ENCODE assay signal across 9 cellular contexts in the genomic region with DNA sequence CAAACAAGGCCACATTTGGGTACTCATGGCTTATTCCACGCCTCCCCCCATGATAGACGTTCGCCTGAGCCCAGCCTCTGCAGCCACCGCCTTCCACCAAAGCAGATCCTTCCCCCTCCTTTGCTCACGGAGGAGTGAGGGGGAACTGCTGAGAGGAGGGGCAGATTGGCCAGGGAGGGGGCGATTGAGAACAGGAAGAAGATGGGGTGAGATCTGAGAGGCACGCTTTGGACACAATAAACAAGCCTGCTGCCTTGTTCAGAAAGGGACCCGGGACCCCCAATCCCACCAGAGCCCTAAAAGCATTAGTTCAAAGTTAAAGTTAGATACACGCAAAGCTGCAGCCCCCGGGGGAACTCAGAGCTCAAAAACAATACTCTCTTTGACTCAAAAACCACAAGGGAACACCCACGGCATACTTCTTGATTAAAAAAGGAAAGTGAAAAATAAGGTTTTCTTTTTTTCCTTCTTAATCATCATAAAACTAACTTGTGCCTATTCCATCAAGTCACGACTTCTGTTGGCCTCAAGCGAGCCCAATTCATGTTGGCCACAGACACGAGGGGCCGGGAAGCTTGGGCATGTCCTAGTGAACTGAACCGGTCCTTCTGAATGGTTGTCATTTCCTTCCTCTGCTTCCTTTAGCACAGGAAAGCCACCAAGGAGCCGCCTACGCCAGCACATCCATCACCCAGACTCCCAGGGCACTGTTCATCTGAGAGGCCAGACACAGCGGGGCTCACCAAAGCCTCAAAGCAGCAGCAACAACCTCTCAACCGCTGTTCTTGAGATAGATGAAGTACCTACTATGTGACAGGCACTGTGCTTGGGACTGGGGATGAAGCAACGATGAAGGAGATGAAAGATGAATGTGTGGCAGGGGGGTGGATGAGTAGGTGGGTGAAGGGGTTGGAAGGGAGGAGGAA. TPM values are rescaled to one million over a fixed set of nuclear protein-coding genes. Genes with fewer than 3 reads are reported as not detected.
DNase-seq lines count a peak whose midpoint lies in the region; ATAC-seq lines count a peak whose summit lies in the region.
"Had no signal": no experiment of that assay in that cellular context is flagged by ENCODE, and none has a peak within 500 bp of the region (broad histone marks: within the 10 kb centered on the region; RNA-seq: fewer than 3 reads in every experiment).

No MANE protein-coding gene starts in this region.

- no peaks in the 10 kb centered on the region for H3K27me3 ChIP-seq in trophoblast cell (ENCODE audit: insufficient read depth, low read length)

- no peak overlapping the region for H3K14ac ChIP-seq in trophoblast cell (ENCODE audit: low read length)

- WGBS in trophoblast cell (ENCODE audit: extremely low coverage, insufficient coverage, insufficient read length), result no CpG with 5 or more reads among the region's 21 CpGs

- H4K91ac ChIP-seq in trophoblast cell (ENCODE audit: low read depth, low read length), result no peak overlapping the region

- no peaks in the 10 kb centered on the region for H3K27me3 Mint-ChIP-seq in naive thymus-derived CD8-positive, alpha-beta T cell

- H2AK5ac ChIP-seq in trophoblast cell (ENCODE audit: low read length), result no peak overlapping the region

- H3K23ac ChIP-seq in trophoblast cell (ENCODE audit: low read length), result no peak overlapping the region

- peaks cover 0 to 2% of the 10 kb centered on the region in 2 experiments for H3K36me3 ChIP-seq in trophoblast cell (ENCODE audit: control insufficient read depth in 1 of 2, insufficient read depth in 2 of 2, low read length in 2 of 2)

- peaks cover 0 to 2% of the 10 kb centered on the region in 2 experiments for H3K4me1 ChIP-seq in trophoblast cell (ENCODE audit: control insufficient read depth in 1 of 2, insufficient read depth in 2 of 2, low read length in 2 of 2)

- no peak overlapping the region for H3K4ac ChIP-seq in trophoblast cell (ENCODE audit: low read depth, low read length)

- H3K79me1 ChIP-seq in trophoblast cell (ENCODE audit: low read length), result no peaks in the 10 kb centered on the region

- peak overlapping the region; percentile 92 to 99 (median 96) for H3K27ac Mint-ChIP-seq in naive thymus-derived CD8-positive, alpha-beta T cell

- POLR2A ChIA-PET in naive thymus-derived CD8-positive, alpha-beta T cell (lab: Charles Lee), result interaction anchor here (0.9 to 1.2 kb wide), 3 partner anchors 15 to 44 kb away, joined by 3 to 8 read pairs (median 3); no protein-coding TSS in a partner anchor

- no peak overlapping the region for H3K4me2 ChIP-seq in trophoblast cell (ENCODE audit: low read length)

- H3K27ac ChIP-seq in trophoblast cell (ENCODE audit: low read depth, low read length), result no peak overlapping the region
- H3K27ac ChIP-seq: epithelial cell of prostate had no signal

- H3K4me3 ChIP-seq in trophoblast cell (ENCODE audit: low read depth, low read length), result no peak overlapping the region

- H4K12ac ChIP-seq in trophoblast cell (ENCODE audit: low read depth, low read length), result no peak overlapping the region

- DNase-seq in NAMALWA (ENCODE audit: low spot score), result peak; percentile 8
- peak; percentile 26 for DNase-seq in activated T-helper 9 cell treated with anti-CD3 and anti-CD28 coated beads, Interleukin-2, amount 50 U/mL, for 16 hours (ENCODE audit: low read depth)
- DNase-seq in naive thymus-derived CD8-positive, alpha-beta T cell, result peak in 8 of 10 donors; percentile 22 to 77 (median 42)
- no peak for DNase-seq in mucosa of gallbladder (ENCODE audit: low spot score)
- no peak for DNase-seq in trophoblast cell
- DNase-seq in EL, result no peak

- H3K9ac ChIP-seq in trophoblast cell (ENCODE audit: low read length), result no peak overlapping the region

- no peak overlapping the region for H4K8ac ChIP-seq in trophoblast cell (ENCODE audit: low read depth, low read length)

- ATAC-seq in GM18517 (IDR thresholded peaks at IDR 0.05; ENCODE audit: unreplicated experiment), result peak; percentile 50
- peak; percentile 32 to 49 for ATAC-seq in naive thymus-derived CD8-positive, alpha-beta T cell
- ATAC-seq in GM19023 (IDR thresholded peaks at IDR 0.05; ENCODE audit: unreplicated experiment), result no peak

- no peak overlapping the region for H2BK120ac ChIP-seq in trophoblast cell (ENCODE audit: insufficient read depth, low read length, poor library complexity)

- peaks cover 57 to 99% (median 97%) of the 10 kb centered on the region in 4 donors for H3K4me1 Mint-ChIP-seq in naive thymus-derived CD8-positive, alpha-beta T cell

- no peaks in the 10 kb centered on the region for H3K79me2 ChIP-seq in trophoblast cell (ENCODE audit: control insufficient read depth, insufficient read depth, low read length, poor library complexity)

- H2AFZ ChIP-seq in trophoblast cell (ENCODE audit: insufficient read depth, low read length, poor library complexity), result no peak overlapping the region

- peaks cover 0 to 4% (median 0%) of the 10 kb centered on the region in 3 donors for H3K36me3 Mint-ChIP-seq in naive thymus-derived CD8-positive, alpha-beta T cell

- H2BK5ac ChIP-seq in trophoblast cell (ENCODE audit: low read depth, low read length, poor library complexity), result no peak overlapping the region

- H3K9me3 Mint-ChIP-seq in naive thymus-derived CD8-positive, alpha-beta T cell, result no peaks in the 10 kb centered on the region

- H2BK12ac ChIP-seq in trophoblast cell (ENCODE audit: low read length), result no peak overlapping the region

- H3K9me3 ChIP-seq in trophoblast cell (ENCODE audit: insufficient read depth, low read depth, low read length), result no peaks in the 10 kb centered on the region

- peak overlapping the region; percentile 70 to 91 (median 80) for H3K4me3 Mint-ChIP-seq in naive thymus-derived CD8-positive, alpha-beta T cell

- no peak overlapping the region for H3K18ac ChIP-seq in trophoblast cell (ENCODE audit: low read length)

RNA-seq across cellular contexts. Expression of gene NFATC2, which starts 44.7 kb away (rescaled TPM):
- total RNA-seq in naive thymus-derived CD8-positive, alpha-beta T cell, result 10 to 100 TPM; 34.0 to 36.3 TPM
- 10 to 100 TPM; 14.5 to 23.8 (median 14.5) TPM for polyA plus RNA-seq in naive thymus-derived CD8-positive, alpha-beta T cell
- total RNA-seq in mucosa of gallbladder, result 11.4 TPM
- polyA plus RNA-seq in trophoblast cell (2013), result 6.7 and 7.6 TPM in 2 replicates

Comparison
In these comparisons a context has a peak if more than half of its experiments do, and no peak if none do; other contexts are left out.
1. DNase-seq: peak in NAMALWA (single experiment), activated T-helper 9 cell treated with anti-CD3 and anti-CD28 coated beads, Interleukin-2, amount 50 U/mL, for 16 hours (single experiment) and naive thymus-derived CD8-positive, alpha-beta T cell (8 of 10); none in mucosa of gallbladder (single experiment), trophoblast cell (0 of 2) and EL (single experiment).